Comparison of ENCODE assay signal across 12 cellular contexts in the genomic region with DNA sequence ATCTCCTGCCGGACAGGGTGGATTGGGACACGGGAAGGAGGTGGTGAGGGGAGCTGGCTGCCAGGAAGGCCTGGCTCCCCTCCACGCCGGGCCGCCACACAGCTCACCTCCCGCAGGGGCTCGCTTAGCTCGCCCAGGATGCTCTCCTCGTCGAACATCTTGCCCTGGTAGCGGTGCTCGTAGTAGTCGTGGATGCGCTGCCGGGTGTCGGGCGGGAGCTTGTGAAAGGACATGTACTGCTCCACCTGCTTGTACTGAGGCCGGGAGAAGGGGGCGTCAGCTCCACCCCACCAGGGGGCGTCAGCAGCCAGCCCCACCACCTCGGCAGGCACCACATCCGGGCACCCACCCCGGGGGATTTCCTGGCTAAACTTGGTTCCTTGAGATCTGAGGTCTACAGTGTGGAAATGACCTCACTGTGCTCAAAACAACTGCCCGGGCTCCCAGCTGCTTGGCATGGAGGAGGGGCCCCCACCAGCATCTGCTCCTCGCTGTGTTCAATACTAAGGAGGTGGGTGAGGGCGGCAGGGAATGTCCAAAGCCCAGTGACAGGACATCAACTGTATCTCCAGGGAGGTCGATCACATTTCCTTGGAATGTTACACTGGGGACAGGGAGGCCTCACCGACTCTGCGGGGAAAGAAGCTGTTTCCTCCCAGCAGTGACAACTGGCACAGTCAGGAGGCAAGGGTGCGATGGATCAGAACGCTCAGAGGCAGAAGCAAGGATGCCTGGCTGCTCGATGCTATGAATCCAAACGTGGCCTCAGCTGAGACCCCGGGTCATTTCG. TPM values are rescaled to one million over a fixed set of nuclear protein-coding genes. Genes with fewer than 3 reads are reported as not detected.
DNase-seq lines count a peak whose midpoint lies in the region; ATAC-seq and TF ChIP-seq lines count a peak whose summit lies in the region.
"Had no signal": no experiment of that assay in that cellular context is flagged by ENCODE, and none has a peak within 500 bp of the region (broad histone marks: within the 10 kb centered on the region; RNA-seq: fewer than 3 reads in every experiment).

No MANE protein-coding gene starts in this region.

- no peak for TF ChIP-seq EP300 in esophagus muscularis mucosa (IDR thresholded peaks at IDR 0.05)

- peak; percentile 2; the same call in 1 of the 2 replicates for TF ChIP-seq CTCF in BJ (IDR thresholded peaks at IDR 0.05; ENCODE audit: insufficient read depth, low read depth, low read length)
- peak; percentile 35 for TF ChIP-seq CTCF in GM12873 (IDR thresholded peaks at IDR 0.05; ENCODE audit: insufficient read depth, low read depth, low read length, missing control alignments)
- TF ChIP-seq CTCF in RWPE2 (IDR thresholded peaks at IDR 0.05; ENCODE audit: poor library complexity, severe bottlenecking) = no peak
- TF ChIP-seq CTCF in esophagus muscularis mucosa (IDR thresholded peaks at IDR 0.05) = no peak

- TF ChIP-seq POLR2A in esophagus muscularis mucosa (IDR thresholded peaks at IDR 0.05; ENCODE audit: low read depth) = no peak

- H3K9me3 ChIP-seq in RWPE2 (ENCODE audit: severe bottlenecking) (no peaks in the 10 kb centered on the region), esophagus muscularis mucosa (no peaks in the 10 kb centered on the region)
- H3K9me3 ChIP-seq: prostate gland had no signal

- CTCF ChIA-PET in BJ (lab: Yijun Ruan, JAX) = no interaction called here

- 70% methylated on average over 24 of the region's 35 CpGs for WGBS in esophagus muscularis mucosa

- H3K27me3 ChIP-seq in BJ (ENCODE audit: control insufficient read depth, insufficient read depth, low read length) (no peaks in the 10 kb centered on the region), RWPE2 (ENCODE audit: insufficient read depth, poor library complexity, severe bottlenecking) (no peaks in the 10 kb centered on the region), esophagus muscularis mucosa (peaks cover 0 to 58% (median 0%) of the 10 kb centered on the region in 4 donors)

- ATAC-seq in RWPE2 (ENCODE audit: low read depth) (no peak), GM19452 (IDR thresholded peaks at IDR 0.05; ENCODE audit: unreplicated experiment) (no peak)

- DNase-seq in BJ (ENCODE audit: low read depth) (no peak), RWPE2 (ENCODE audit: low spot score) (peak; percentile 73), islet precursor cell (peak; percentile 59), esophagus muscularis mucosa (ENCODE audit: extremely low spot score) (no peak), NCI-H187 treated with DMSO at 0.1 percent for 48 hours (lab: John Stamatoyannopoulos, UW) (no peak), NCI-H526 treated with DMSO at 0.1 percent for 48 hours (lab: John Stamatoyannopoulos, UW) (no peak)
- DNase-seq: activated CD4-positive, CD25-positive, alpha-beta regulatory T cell treated with anti-CD3 and anti-CD28 coated beads, Interleukin-2, amount 50 U/mL, for 72 hours; central memory CD4-positive, alpha-beta T cell; NCI-H1436 had no signal

- H3K36me3 ChIP-seq in BJ (ENCODE audit: control insufficient read depth, insufficient read depth, low read length) = no peaks in the 10 kb centered on the region
- no peaks in the 10 kb centered on the region for H3K36me3 ChIP-seq in RWPE2 (ENCODE audit: low read depth)
- peaks cover 0 to 7% (median 0%) of the 10 kb centered on the region in 4 donors for H3K36me3 ChIP-seq in esophagus muscularis mucosa
- H3K36me3 ChIP-seq: prostate gland had no signal

- POLR2A ChIA-PET in BJ (lab: Charles Lee) = no interaction called here

- H3K4me1 ChIP-seq in RWPE2 (ENCODE audit: insufficient read depth, poor library complexity, severe bottlenecking) (no peaks in the 10 kb centered on the region), esophagus muscularis mucosa (no peaks in the 10 kb centered on the region)
- H3K4me1 ChIP-seq: prostate gland had no signal

- intact Hi-C loops in esophagus muscularis mucosa (cut with DNase I) = no loop called here

- H3K4me3 ChIP-seq in BJ (ENCODE audit: low read depth, low read length) (no peak overlapping the region), RWPE2 (ENCODE audit: severe bottlenecking) (no peak overlapping the region), esophagus muscularis mucosa (no peak overlapping the region)
- H3K4me3 ChIP-seq: prostate gland had no signal

- no peak overlapping the region for H3K27ac ChIP-seq in RWPE2 (ENCODE audit: poor library complexity, severe bottlenecking)
- no peak overlapping the region for H3K27ac ChIP-seq in esophagus muscularis mucosa (replicated peaks in 1 of 4)
- H3K27ac ChIP-seq: prostate gland had no signal

RNA-seq across cellular contexts. Expression of a gene that starts 43.4 kb away (rescaled TPM):
- not detected in 2 replicates for polyA plus RNA-seq in BJ (2011; rRNA removed)
- polyA minus RNA-seq in BJ (2011; rRNA and poly(A)+ RNA removed) = not detected in 2 replicates
- total RNA-seq in esophagus muscularis mucosa = under 1 TPM in 1 of 4 donors, not detected in 3; 0.17 TPM

Comparison
In these comparisons a context has a peak if more than half of its experiments do, and no peak if none do; other contexts are left out.
1. DNase-seq: peak in RWPE2 (single experiment) and islet precursor cell (single experiment); none in BJ (single experiment), esophagus muscularis mucosa (single experiment), NCI-H187 treated with DMSO at 0.1 percent for 48 hours (single experiment) and NCI-H526 treated with DMSO at 0.1 percent for 48 hours (single experiment).
2. CTCF ChIP-seq: peak in BJ (single experiment) and GM12873 (single experiment); none in RWPE2 (single experiment) and esophagus muscularis mucosa (0 of 3).